Comparison of ENCODE assay signal across 8 cellular contexts in the genomic region with DNA sequence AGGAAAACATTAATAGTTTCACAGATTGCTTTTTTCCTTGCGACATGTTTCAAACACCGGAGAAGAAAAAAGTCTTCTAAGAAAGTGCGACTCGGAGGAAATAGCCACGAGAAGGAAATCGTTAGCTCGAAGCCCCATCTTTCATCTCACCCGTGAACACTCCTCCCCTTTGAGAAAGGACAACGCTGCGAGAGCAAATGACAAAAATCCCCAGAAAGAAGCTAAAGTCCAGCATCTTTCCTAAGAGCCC.
DNase-seq lines count a peak whose midpoint lies in the region; ATAC-seq, FAIRE-seq and TF ChIP-seq lines count a peak whose summit lies in the region.

No MANE protein-coding gene starts in this region.

- POLR2A ChIA-PET in GM12878 (lab: Charles Lee), result interaction anchor here (0.9 to 7.9 kb wide), 5 partner anchors 9 to 835 kb away, joined by 3 to 80 read pairs (median 4); a partner anchor contains a TSS

- peak overlapping the region; percentile 85 to 98 (median 90) for H3K27ac Mint-ChIP-seq in CD14-positive monocyte

- H3K9ac ChIP-seq in GM12878 (ENCODE audit: control insufficient read depth, insufficient read depth, low read length), result peak overlapping the region; percentile 93

- H3K9me3 ChIP-seq in GM12878 (replicated peaks; ENCODE audit: control insufficient read depth, insufficient read depth, low read length), result no peaks in the 10 kb centered on the region
- H3K9me3 ChIP-seq in upper lobe of right lung, result no peaks in the 10 kb centered on the region

- CTCF ChIA-PET in GM12878 (lab: Yijun Ruan, JAX), result interaction anchor here (0.7 to 15.3 kb wide), 6 partner anchors 12 to 834 kb away, joined by 3 to 159 read pairs (median 4); a partner anchor contains a TSS

- peak overlapping the region; percentile 99 to 100 for H3K4me3 Mint-ChIP-seq in CD14-positive monocyte

- H3K4me1 ChIP-seq in GM12878 (ENCODE audit: control insufficient read depth, insufficient read depth, low read length) (peaks cover 4% of the 10 kb centered on the region; the same call in 1 of the 2 replicates), upper lobe of right lung (peaks cover 21% of the 10 kb centered on the region)

- RAD21 ChIA-PET in GM12878 (lab: Charles Lee; ENCODE audit: unreplicated experiment), result interaction anchor here (1.0 to 13.9 kb wide), 5 partner anchors 31 to 833 kb away, joined by 3 to 175 read pairs (median 4); a partner anchor contains a TSS

- H3K4me1 Mint-ChIP-seq in CD14-positive monocyte, result peaks cover 53% of the 10 kb centered on the region

- no peak for DNase-seq in CD14-positive monocyte (ENCODE audit: low spot score)
- no peak for DNase-seq in HL-60 (ENCODE audit: low read depth in 1 of 2, low spot score in 1 of 2)
- DNase-seq in GM12878 (ENCODE audit: low read depth, low spot score), result no peak
- DNase-seq in lower leg skin (ENCODE audit: low spot score in 2 of 2), result no peak
- DNase-seq in upper lobe of right lung, result no peak
- no peak for DNase-seq in midbrain (lab: John Stamatoyannopoulos, UW)
- DNase-seq in COLO668 (lab: John Stamatoyannopoulos, UW; ENCODE audit: unreplicated experiment), result no peak

- peak overlapping the region; percentile 99 for H3K27ac ChIP-seq in HL-60 (replicated peaks)
- peak overlapping the region; percentile 82 for H3K27ac ChIP-seq in GM12878 (ENCODE audit: control insufficient read depth, insufficient read depth)
- H3K27ac ChIP-seq in upper lobe of right lung, result peak overlapping the region; percentile 82

- no peak for TF ChIP-seq RAD21 in GM12878 (IDR thresholded peaks at IDR 0.05; ENCODE audit: insufficient read depth, low read depth, low read length)

- no peak for TF ChIP-seq CTCF in CD14-positive monocyte (IDR thresholded peaks at IDR 0.05)
- TF ChIP-seq CTCF in HL-60 (IDR thresholded peaks at IDR 0.05; ENCODE audit: insufficient read depth, low read length), result no peak
- no peak for TF ChIP-seq CTCF in GM12878 (IDR thresholded peaks at IDR 0.05 in 2 of 3, conservative IDR thresholded peaks at IDR 0.05 in 1 of 3; ENCODE audit: control insufficient read depth in 2 of 3, extremely low read depth in 1 of 3, insufficient read depth in 1 of 3, low read depth in 3 of 3, low read length in 3 of 3)
- no peak for TF ChIP-seq CTCF in lower leg skin (IDR thresholded peaks at IDR 0.05)
- TF ChIP-seq CTCF in upper lobe of right lung (IDR thresholded peaks at IDR 0.05), result no peak

- TF ChIP-seq POLR2A in GM12878 (IDR thresholded peaks at IDR 0.05; ENCODE audit: low read depth, low read length) (no peak), lower leg skin (IDR thresholded peaks at IDR 0.05) (no peak)

- H3K27me3 ChIP-seq in HL-60 (ENCODE audit: insufficient read depth, poor library complexity, severe bottlenecking) (no peaks in the 10 kb centered on the region), GM12878 (replicated peaks in 1 of 2; ENCODE audit: control insufficient read depth in 2 of 2, insufficient read depth in 2 of 2, low read length in 1 of 2) (no peaks in the 10 kb centered on the region), upper lobe of right lung (no peaks in the 10 kb centered on the region)

- ATAC-seq in GM12878 (peak; percentile 9), upper lobe of right lung (no peak), HG03175 (IDR thresholded peaks at IDR 0.05; ENCODE audit: unreplicated experiment) (no peak)

- H3K9me3 Mint-ChIP-seq in CD14-positive monocyte, result no peaks in the 10 kb centered on the region

- BruUV-seq in GM12878 (replicated peaks; lab: Mats Ljungman, UMichigan), result no TSS peak

- in situ Hi-C loops in GM12878 (cut with MboI), result loop anchor here (5.0 to 10.0 kb wide), 3 partner anchors 724 to 984 kb away; no protein-coding TSS in a partner anchor

- H3K36me3 ChIP-seq in GM12878 (ENCODE audit: control insufficient read depth in 2 of 2, insufficient read depth in 2 of 2, low read length in 1 of 2), result no peaks in the 10 kb centered on the region
- H3K36me3 ChIP-seq in upper lobe of right lung, result no peaks in the 10 kb centered on the region

- peak overlapping the region; percentile 59 for H2AFZ ChIP-seq in GM12878 (ENCODE audit: control insufficient read depth, low read depth, low read length)

- intact Hi-C loops in CD14-positive monocyte (cut with micrococcal nuclease) (loop anchor here (2.0 to 10.0 kb wide), 5 partner anchors 42 to 834 kb away; a partner anchor contains a TSS), GM12878 (cut with micrococcal nuclease; ENCODE audit: unreplicated experiment) (loop anchor here (5.0 to 10.0 kb wide), 4 partner anchors 287 to 994 kb away; no protein-coding TSS in a partner anchor), lower leg skin (cut with DNase I; ENCODE audit: low total_unique reads) (loop anchor here (5.0 kb wide), 1 partner anchor 47 kb away; no protein-coding TSS in a partner anchor), upper lobe of right lung (cut with DNase I) (no loop called here)

- FAIRE-seq in GM12878 (lab: Jason Lieb, UNC), result no peak

- SMC1A ChIA-PET in GM12878 (lab: Charles Lee; ENCODE audit: uncharacterized antibody, unreplicated experiment), result interaction anchor here (0.9 to 7.8 kb wide), 9 partner anchors 10 to 833 kb away, joined by 3 to 59 read pairs (median 4); a partner anchor contains a TSS

- no peak for TF ChIP-seq EP300 in GM12878 (IDR thresholded peaks at IDR 0.05; ENCODE audit: borderline replicate concordance in 1 of 2, control insufficient read depth in 1 of 2, low read depth in 2 of 2, low read length in 2 of 2)

- H3K4me3 ChIP-seq in HL-60 (replicated peaks; ENCODE audit: insufficient read depth, low read length) (peak overlapping the region; percentile 67), GM12878 (peak overlapping the region; percentile 92), lower leg skin (ENCODE audit: low read depth, poor library complexity, severe bottlenecking) (peak overlapping the region; percentile 72), upper lobe of right lung (peak overlapping the region; percentile 72)

- peaks cover 8 to 9% of the 10 kb centered on the region in 2 donors for H3K36me3 Mint-ChIP-seq in CD14-positive monocyte

- no peaks in the 10 kb centered on the region for H3K27me3 Mint-ChIP-seq in CD14-positive monocyte (ENCODE audit: low read depth in 3 of 3)

- H3K4me2 ChIP-seq in GM12878 (ENCODE audit: control insufficient read depth, insufficient read depth), result peak overlapping the region; percentile 28; the same call in 1 of the 2 replicates

- no peaks in the 10 kb centered on the region for H4K20me1 ChIP-seq in GM12878 (ENCODE audit: control insufficient read depth, insufficient read depth)

- H3K79me2 ChIP-seq in GM12878 (ENCODE audit: control insufficient read depth, insufficient read depth, low read length), result peaks cover 73% of the 10 kb centered on the region

- under 1% methylated on average over 10 of the region's 10 CpGs for WGBS in GM12878 (ENCODE audit: insufficient coverage, insufficient replicate concordance, low lambda C conversion rate, missing lambda C conversion rate)
- WGBS in lower leg skin, 2 donors, result 1% methylated on average over 10 of the region's 10 CpGs

TF ChIP-seq in GM12878, 131 proteins besides CTCF, POLR2A, EP300 and RAD21:
- TF ChIP-seq PAX5 (IDR thresholded peaks at IDR 0.05; ENCODE audit: borderline replicate concordance, low read depth, low read length) (no peak), EZH2 (IDR thresholded peaks at IDR 0.05; ENCODE audit: borderline replicate concordance, control insufficient read depth, low read depth, low read length) (no peak), MTA3 (IDR thresholded peaks at IDR 0.05; ENCODE audit: borderline replicate concordance, low read length) (0 out of 2 replicates have a peak, but pooled peaks have one; percentile 3), CBX5 (IDR thresholded peaks at IDR 0.05; ENCODE audit: low read depth) (0 out of 2 replicates have a peak, but pooled peaks have one; percentile 46)
- TF ChIP-seq, protein P1, sequence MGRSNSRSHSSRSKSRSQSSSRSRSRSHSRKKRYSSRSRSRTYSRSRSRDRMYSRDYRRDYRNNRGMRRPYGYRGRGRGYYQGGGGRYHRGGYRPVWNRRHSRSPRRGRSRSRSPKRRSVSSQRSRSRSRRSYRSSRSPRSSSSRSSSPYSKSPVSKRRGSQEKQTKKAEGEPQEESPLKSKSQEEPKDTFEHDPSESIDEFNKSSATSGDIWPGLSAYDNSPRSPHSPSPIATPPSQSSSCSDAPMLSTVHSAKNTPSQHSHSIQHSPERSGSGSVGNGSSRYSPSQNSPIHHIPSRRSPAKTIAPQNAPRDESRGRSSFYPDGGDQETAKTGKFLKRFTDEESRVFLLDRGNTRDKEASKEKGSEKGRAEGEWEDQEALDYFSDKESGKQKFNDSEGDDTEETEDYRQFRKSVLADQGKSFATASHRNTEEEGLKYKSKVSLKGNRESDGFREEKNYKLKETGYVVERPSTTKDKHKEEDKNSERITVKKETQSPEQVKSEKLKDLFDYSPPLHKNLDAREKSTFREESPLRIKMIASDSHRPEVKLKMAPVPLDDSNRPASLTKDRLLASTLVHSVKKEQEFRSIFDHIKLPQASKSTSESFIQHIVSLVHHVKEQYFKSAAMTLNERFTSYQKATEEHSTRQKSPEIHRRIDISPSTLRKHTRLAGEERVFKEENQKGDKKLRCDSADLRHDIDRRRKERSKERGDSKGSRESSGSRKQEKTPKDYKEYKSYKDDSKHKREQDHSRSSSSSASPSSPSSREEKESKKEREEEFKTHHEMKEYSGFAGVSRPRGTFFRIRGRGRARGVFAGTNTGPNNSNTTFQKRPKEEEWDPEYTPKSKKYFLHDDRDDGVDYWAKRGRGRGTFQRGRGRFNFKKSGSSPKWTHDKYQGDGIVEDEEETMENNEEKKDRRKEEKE (IDR thresholded peaks at IDR 0.05), result no peak
- TF ChIP-seq, protein P2, sequence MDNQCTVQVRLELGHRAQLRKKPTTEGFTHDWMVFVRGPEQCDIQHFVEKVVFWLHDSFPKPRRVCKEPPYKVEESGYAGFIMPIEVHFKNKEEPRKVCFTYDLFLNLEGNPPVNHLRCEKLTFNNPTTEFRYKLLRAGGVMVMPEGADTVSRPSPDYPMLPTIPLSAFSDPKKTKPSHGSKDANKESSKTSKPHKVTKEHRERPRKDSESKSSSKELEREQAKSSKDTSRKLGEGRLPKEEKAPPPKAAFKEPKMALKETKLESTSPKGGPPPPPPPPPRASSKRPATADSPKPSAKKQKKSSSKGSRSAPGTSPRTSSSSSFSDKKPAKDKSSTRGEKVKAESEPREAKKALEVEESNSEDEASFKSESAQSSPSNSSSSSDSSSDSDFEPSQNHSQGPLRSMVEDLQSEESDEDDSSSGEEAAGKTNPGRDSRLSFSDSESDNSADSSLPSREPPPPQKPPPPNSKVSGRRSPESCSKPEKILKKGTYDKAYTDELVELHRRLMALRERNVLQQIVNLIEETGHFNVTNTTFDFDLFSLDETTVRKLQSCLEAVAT (IDR thresholded peaks at IDR 0.05), result 0 out of 2 replicates have a peak, but pooled peaks have one; percentile 7
